In the genomic region with DNA sequence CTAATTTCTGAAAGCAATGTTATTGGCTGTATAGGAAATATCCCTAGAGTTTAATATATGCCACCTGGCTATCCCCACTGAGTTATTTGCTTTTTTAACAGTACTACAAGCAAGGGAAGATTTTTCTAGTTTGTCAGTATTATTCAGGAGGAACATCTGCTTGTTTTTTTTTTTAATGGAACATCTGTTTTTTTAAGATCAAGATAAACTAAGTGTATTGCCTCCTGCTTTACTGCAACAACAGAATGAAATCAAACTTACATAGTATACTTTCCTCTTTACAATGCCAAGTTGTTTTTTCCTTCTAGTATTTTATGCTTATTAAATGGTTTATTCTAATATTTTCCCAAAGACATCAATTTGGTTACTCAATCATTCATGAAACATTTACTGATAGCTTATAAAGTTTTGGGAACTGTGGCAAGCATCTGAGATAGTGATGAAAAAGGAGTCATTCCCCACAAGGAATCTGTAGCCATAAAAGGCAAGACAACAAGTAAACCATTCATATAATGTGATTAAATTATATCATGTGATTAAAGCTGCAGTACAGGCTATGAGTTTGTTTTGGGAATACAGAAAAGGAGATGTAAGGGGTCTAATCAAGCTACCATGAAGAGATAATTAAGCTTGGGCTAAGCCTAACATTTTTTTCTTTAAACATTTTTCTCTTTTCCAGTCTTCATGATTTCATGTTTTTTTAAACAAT, we compare ENCODE assay signal across 30 cellular contexts. TPM values are rescaled to one million over a fixed set of nuclear protein-coding genes. Genes with fewer than 3 reads are reported as not detected.
DNase-seq lines count a peak whose midpoint lies in the region; ATAC-seq, FAIRE-seq and TF ChIP-seq lines count a peak whose summit lies in the region.
"Had no signal": no experiment of that assay in that cellular context is flagged by ENCODE, and none has a peak within 500 bp of the region (broad histone marks: within the 10 kb centered on the region; RNA-seq: fewer than 3 reads in every experiment).

No MANE protein-coding gene starts in this region.

- no peak overlapping the region for H3K9ac ChIP-seq in smooth muscle cell (ENCODE audit: low read depth)

- CTCF ChIA-PET in activated B cell treated with CpG ODN at 0.5 μM for 24 hours (lab: Charles Lee): no interaction called here

- H2AFZ ChIP-seq in smooth muscle cell (ENCODE audit: low read depth): no peak overlapping the region

- H3K4me3 ChIP-seq in smooth muscle cell: no peak overlapping the region
- H3K4me3 ChIP-seq: gastroesophageal sphincter, left lung, pancreas, spleen, upper lobe of right lung had no signal

- peak overlapping the region; percentile 11 for H3K4me3 Mint-ChIP-seq in activated B cell treated with CpG ODN at 0.5 μM for 24 hours
- H3K4me3 Mint-ChIP-seq: activated T-cell treated with anti-CD3 and anti-CD28 coated beads, Interleukin-2, amount 50 U/mL, for 24 hours had no signal

- H3K9me3 Mint-ChIP-seq in activated B cell treated with CpG ODN at 0.5 μM for 24 hours: no peaks in the 10 kb centered on the region
- H3K9me3 Mint-ChIP-seq: activated T-cell treated with anti-CD3 and anti-CD28 coated beads, Interleukin-2, amount 50 U/mL, for 24 hours; CD4-positive, CD25-positive, alpha-beta regulatory T cell; naive B cell had no signal

- peaks cover 94% of the 10 kb centered on the region for H3K4me1 Mint-ChIP-seq in activated B cell treated with CpG ODN at 0.5 μM for 24 hours

- no peak overlapping the region for H3K4me2 ChIP-seq in smooth muscle cell

- no peak for ATAC-seq in activated B cell treated with CpG ODN at 0.5 μM for 24 hours (ENCODE audit: low read depth)
- ATAC-seq: esophagus mucosa, gastroesophageal sphincter, pancreas had no signal

- POLR2A ChIA-PET in activated B cell treated with CpG ODN at 0.5 μM for 24 hours (lab: Charles Lee): interaction anchor here (0.6 kb wide), 1 partner anchor 47 kb away, joined by 18 read pairs; no protein-coding TSS in a partner anchor

- H3K27ac ChIP-seq in smooth muscle cell (ENCODE audit: low read depth): peak overlapping the region; percentile 29
- H3K27ac ChIP-seq: 22Rv1, gastroesophageal sphincter, HL-60, pancreas, upper lobe of right lung, VCaP had no signal

- H3K4me1 ChIP-seq in smooth muscle cell (ENCODE audit: low read depth): peaks cover 6% of the 10 kb centered on the region

- no peaks in the 10 kb centered on the region for H3F3A ChIP-seq in smooth muscle cell (ENCODE audit: low read depth)

- peaks cover 50% of the 10 kb centered on the region for H3K36me3 Mint-ChIP-seq in activated B cell treated with CpG ODN at 0.5 μM for 24 hours (ENCODE audit: low read depth)

- H3K79me2 ChIP-seq in smooth muscle cell (ENCODE audit: low read depth): peaks cover 100% of the 10 kb centered on the region

- intact Hi-C loops in activated B cell treated with CpG ODN at 0.5 μM for 24 hours (cut with micrococcal nuclease): no loop called here

- peak; percentile 15 for DNase-seq in NCI-H2171 treated with DMSO at 0.1 percent for 48 hours (lab: John Stamatoyannopoulos, UW)
- no peak for DNase-seq in NCI-H2171 (lab: John Stamatoyannopoulos, UW)
- DNase-seq in activated B cell treated with CpG ODN at 0.5 μM for 24 hours: no peak
- DNase-seq in fibroblast of peridontal ligament (ENCODE audit: extremely low read depth): peak; percentile 42
- DNase-seq in smooth muscle cell (lab: John Stamatoyannopoulos, UW; ENCODE audit: unreplicated experiment): no peak
- DNase-seq in D721Med (ENCODE audit: insufficient read length, low spot score): no peak
- DNase-seq in DMS79 (lab: John Stamatoyannopoulos, UW): no peak
- DNase-seq in MV-4-11 (lab: John Stamatoyannopoulos, UW): no peak
- DNase-seq: activated CD4-positive, alpha-beta T cell treated with anti-CD3 and anti-CD28 coated beads for 48 hours; activated gamma-delta T cell treated with Interleukin-2 at 50 U/mL for 16 hours; activated T-cell treated with anti-CD3 and anti-CD28 coated beads, Interleukin-2, amount 50 U/mL, for 24 hours; CD4-positive, CD25-positive, alpha-beta regulatory T cell; effector memory CD4-positive, alpha-beta T cell; GOT3; Karpas-422; left lung; naive B cell; NCI-H1436 treated with DMSO at 0.1 percent for 48 hours; pancreas; spleen; stimulated activated CD4-positive, alpha-beta T cell treated with anti-CD3 and anti-CD28 coated beads, Interleukin-2, amount 100 ng/mL, for 48 hours; T-helper 9 cell; upper lobe of right lung had no signal

- no peak for FAIRE-seq in D721Med (lab: Jason Lieb, UNC)
- FAIRE-seq: colon, islet of Langerhans, pancreas had no signal

- no peaks in the 10 kb centered on the region for H3K36me3 ChIP-seq in smooth muscle cell (ENCODE audit: low read depth)
- H3K36me3 ChIP-seq: gastroesophageal sphincter, left lung, pancreas, upper lobe of right lung had no signal

- H3K27me3 Mint-ChIP-seq in activated B cell treated with CpG ODN at 0.5 μM for 24 hours: no peaks in the 10 kb centered on the region
- H3K27me3 Mint-ChIP-seq: activated T-cell treated with anti-CD3 and anti-CD28 coated beads, Interleukin-2, amount 50 U/mL, for 24 hours; CD4-positive, CD25-positive, alpha-beta regulatory T cell; naive B cell had no signal

- peaks cover 99% of the 10 kb centered on the region for H4K20me1 ChIP-seq in smooth muscle cell (ENCODE audit: low read depth)

- no peaks in the 10 kb centered on the region for H3K27me3 ChIP-seq in smooth muscle cell (ENCODE audit: low read depth)
- H3K27me3 ChIP-seq: gastroesophageal sphincter, left lung, pancreas, spleen, upper lobe of right lung had no signal

- H3K27ac Mint-ChIP-seq in activated B cell treated with CpG ODN at 0.5 μM for 24 hours: peak overlapping the region; percentile 46
- H3K27ac Mint-ChIP-seq: activated T-cell treated with anti-CD3 and anti-CD28 coated beads, Interleukin-2, amount 50 U/mL, for 24 hours had no signal

- TF ChIP-seq CTCF in activated B cell treated with CpG ODN at 0.5 μM for 24 hours (IDR thresholded peaks at IDR 0.05): no peak
- TF ChIP-seq CTCF in smooth muscle cell (IDR thresholded peaks at IDR 0.05; ENCODE audit: borderline replicate concordance, insufficient read depth, poor library complexity, severe bottlenecking): no peak
- no peak for TF ChIP-seq CTCF in D721Med (IDR thresholded peaks at IDR 0.05; ENCODE audit: insufficient read depth, missing control alignments)

- H3K9me3 ChIP-seq in smooth muscle cell (replicated peaks; ENCODE audit: low read depth): no peaks in the 10 kb centered on the region
- H3K9me3 ChIP-seq: gastroesophageal sphincter, left lung, pancreas, spleen, upper lobe of right lung had no signal

RNA-seq across cellular contexts. Expression of a gene that starts 17.4 kb away (rescaled TPM):
- total RNA-seq in activated B cell treated with CpG ODN at 0.5 μM for 24 hours (130 and 137 TPM in 2 replicates), smooth muscle cell (138 and 151 TPM in 2 replicates)
- 36.4 and 53.2 TPM in 2 replicates for polyA plus RNA-seq in smooth muscle cell

Comparison
In these comparisons a context has a peak if more than half of its experiments do, and no peak if none do; other contexts are left out.
1. DNase-seq: peak in NCI-H2171 treated with DMSO at 0.1 percent for 48 hours (single experiment) and fibroblast of peridontal ligament (single experiment); none in NCI-H2171 (single experiment), activated B cell treated with CpG ODN at 0.5 μM for 24 hours (single experiment), smooth muscle cell (single experiment), D721Med (single experiment), DMS79 (single experiment) and MV-4-11 (single experiment).